In genomic region chr1:12475947-12476346, GRCh38 we compare ENCODE assay signal across 10 cellular contexts.
DNase-seq lines count a peak whose midpoint lies in the region; ATAC-seq and TF ChIP-seq lines count a peak whose summit lies in the region.
"Had no signal": no experiment of that assay in that cellular context is flagged by ENCODE, and none has a peak within 500 bp of the region (broad histone marks: within the 10 kb centered on the region; RNA-seq: fewer than 3 reads in every experiment).

No MANE protein-coding gene starts in this region.

- peaks cover 47% of the 10 kb centered on the region for H3K4me1 ChIP-seq in right cardiac atrium (ENCODE audit: control insufficient read depth, insufficient read depth, low read length)
- no peaks in the 10 kb centered on the region for H3K4me1 ChIP-seq in urinary bladder (ENCODE audit: insufficient read depth)

- no peak for ATAC-seq in right cardiac atrium
- ATAC-seq in GM19324 (IDR thresholded peaks at IDR 0.05; ENCODE audit: low FRiP score, unreplicated experiment): no peak

- WGBS in right cardiac atrium: 70% methylated on average over 2 of the region's 2 CpGs
- WGBS in urinary bladder: 78% methylated on average over 2 of the region's 2 CpGs

- no peaks in the 10 kb centered on the region for H3K9me3 ChIP-seq in right cardiac atrium (ENCODE audit: control insufficient read depth, low read length)

- in situ Hi-C loops in astrocyte of the cerebellum (cut with HindIII; ENCODE audit: low sequenced_read_pairs) (no loop called here), GM13977 (cut with MboI; ENCODE audit: low pct_unique_long_range_greater_than_20kb, low sequenced_read_pairs, unreplicated experiment) (no loop called here)

- H3K36me3 ChIP-seq in urinary bladder (ENCODE audit: insufficient read depth): no peaks in the 10 kb centered on the region

- no peaks in the 10 kb centered on the region for H3K27me3 ChIP-seq in right cardiac atrium (ENCODE audit: control insufficient read depth, insufficient read depth)

- peak overlapping the region; percentile 6 for H3K27ac ChIP-seq in right cardiac atrium (ENCODE audit: low read length)
- H3K27ac ChIP-seq in urinary bladder (ENCODE audit: low read depth): peak overlapping the region; percentile 48

- intact Hi-C loops in right cardiac atrium (cut with DNase I) (loop anchor here in 2 of 4 donors (10.0 kb wide), 2 partner anchors 139 to 141 kb away; partner anchors contain the start of gene DHRS3 (in 1 of the 2)), cardiac septum (cut with DNase I) (loop anchor here (5.0 kb wide), 1 partner anchor 116 kb away; no protein-coding TSS in a partner anchor)

- TF ChIP-seq CTCF in astrocyte of the cerebellum (IDR thresholded peaks at IDR 0.05; ENCODE audit: low read depth, low read length, missing control alignments) (no peak), GM13977 (IDR thresholded peaks at IDR 0.05; ENCODE audit: extremely low read depth, insufficient read depth, missing control alignments) (no peak)

- H3K4me3 ChIP-seq in right cardiac atrium (ENCODE audit: low read length) (no peak overlapping the region), astrocyte of the cerebellum (ENCODE audit: low read depth, low read length) (no peak overlapping the region), urinary bladder (ENCODE audit: low read depth, low read length) (no peak overlapping the region)

- DNase-seq in right cardiac atrium (no peak), cardiac septum (ENCODE audit: low spot score) (no peak), astrocyte of the cerebellum (ENCODE audit: low read depth) (peak; percentile 52), myocyte (ENCODE audit: low read depth) (peak; percentile 39), NCI-H526 treated with DMSO at 0.1 percent for 48 hours (lab: John Stamatoyannopoulos, UW) (no peak), GM13977 (ENCODE audit: low spot score) (no peak)
- DNase-seq: DMS79 treated with DMSO at 0.1 percent for 48 hours; stimulated activated naive CD4-positive, alpha-beta T cell treated with Interleukin-2 at 50 U/mL for 16 hours had no signal

Comparison
In these comparisons a context has a peak if more than half of its experiments do, and no peak if none do; other contexts are left out.
1. DNase-seq: peak in astrocyte of the cerebellum (single experiment) and myocyte (single experiment); none in right cardiac atrium (0 of 3), cardiac septum (single experiment), NCI-H526 treated with DMSO at 0.1 percent for 48 hours (single experiment) and GM13977 (single experiment).